Comparison of ENCODE assay signal across 15 cellular contexts in the genomic region with DNA sequence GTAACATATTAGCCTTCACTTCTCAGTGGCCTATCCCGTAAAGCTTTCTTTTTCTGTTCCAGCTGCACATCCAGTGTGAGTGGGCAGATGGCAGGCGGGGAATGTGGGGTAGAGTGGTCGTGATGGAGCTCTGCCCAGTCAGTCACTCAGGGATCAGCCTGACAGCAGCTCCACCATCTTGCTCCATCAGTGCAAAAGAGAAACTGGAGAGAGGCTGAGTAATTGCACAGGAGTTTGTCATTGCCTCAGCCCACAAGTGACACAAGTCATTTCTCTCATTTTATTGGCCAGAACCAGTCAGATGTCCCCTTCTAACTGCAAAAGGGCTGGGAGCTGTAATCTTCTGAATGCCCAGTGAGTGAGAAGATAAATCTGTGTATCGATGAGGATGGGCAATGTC.
A peak's percentile ranks its signal among the peaks of the same experiment; 100 is the strongest.
DNase-seq lines count a peak whose midpoint lies in the region; ATAC-seq lines count a peak whose summit lies in the region.
"Had no signal": no experiment of that assay in that cellular context is flagged by ENCODE, and none has a peak within 500 bp of the region (broad histone marks: within the 10 kb centered on the region; RNA-seq: fewer than 3 reads in every experiment).

No MANE protein-coding gene starts in this region.

- DNase-seq in activated T-cell treated with anti-CD3 and anti-CD28 coated beads, Interleukin-2, amount 50 U/mL, for 72 hours: no peak
- DNase-seq in activated T-cell treated with anti-CD3 and anti-CD28 coated beads for 4 hours: no peak
- DNase-seq in M059J (ENCODE audit: low read depth): peak; percentile 26
- DNase-seq in stimulated activated effector memory CD8-positive, alpha-beta T cell treated with anti-CD3 and anti-CD28 coated beads, Interleukin-12 subunit alpha, Interleukin-12 subunit beta, amount 100 ng/mL, for 72 hours (ENCODE audit: low spot score in 2 of 2): no peak
- DNase-seq in stimulated activated CD8-positive, alpha-beta memory T cell treated with anti-CD3 and anti-CD28 coated beads, Interleukin-4, amount 100 ng/mL, for 48 hours: no peak
- no peak for DNase-seq in HuH-7.5 (ENCODE audit: low spot score)
- DNase-seq: CD4-positive, CD25-positive, alpha-beta regulatory T cell; GF-D8; MM.1S; NCI-H1105; NCI-H1694 treated with DMSO at 0.1 percent for 48 hours; NCI-H446; SHP77 treated with DMSO at 0.1 percent for 48 hours had no signal

- H3K27ac Mint-ChIP-seq in activated T-cell treated with anti-CD3 and anti-CD28 coated beads, Interleukin-2, amount 50 U/mL, for 72 hours: no peak overlapping the region
- no peak overlapping the region for H3K27ac Mint-ChIP-seq in stimulated activated effector memory CD8-positive, alpha-beta T cell treated with anti-CD3 and anti-CD28 coated beads, Interleukin-12 subunit alpha, Interleukin-12 subunit beta, amount 100 ng/mL, for 72 hours
- H3K27ac Mint-ChIP-seq: CD4-positive, CD25-positive, alpha-beta regulatory T cell had no signal

- peaks cover 0 to 2% of the 10 kb centered on the region in 2 donors for H3K9me3 Mint-ChIP-seq in activated T-cell treated with anti-CD3 and anti-CD28 coated beads, Interleukin-2, amount 50 U/mL, for 72 hours
- H3K9me3 Mint-ChIP-seq in stimulated activated effector memory CD8-positive, alpha-beta T cell treated with anti-CD3 and anti-CD28 coated beads, Interleukin-12 subunit alpha, Interleukin-12 subunit beta, amount 100 ng/mL, for 72 hours: no peaks in the 10 kb centered on the region

- H3K27me3 Mint-ChIP-seq in activated T-cell treated with anti-CD3 and anti-CD28 coated beads, Interleukin-2, amount 50 U/mL, for 72 hours (ENCODE audit: low read depth): no peaks in the 10 kb centered on the region

- no peak overlapping the region for H3K4me3 Mint-ChIP-seq in activated T-cell treated with anti-CD3 and anti-CD28 coated beads, Interleukin-2, amount 50 U/mL, for 72 hours
- no peak overlapping the region for H3K4me3 Mint-ChIP-seq in stimulated activated effector memory CD8-positive, alpha-beta T cell treated with anti-CD3 and anti-CD28 coated beads, Interleukin-12 subunit alpha, Interleukin-12 subunit beta, amount 100 ng/mL, for 72 hours
- H3K4me3 Mint-ChIP-seq: CD4-positive, CD25-positive, alpha-beta regulatory T cell had no signal

- H3K4me1 Mint-ChIP-seq in activated T-cell treated with anti-CD3 and anti-CD28 coated beads, Interleukin-2, amount 50 U/mL, for 72 hours (ENCODE audit: low read depth): no peaks in the 10 kb centered on the region
- no peaks in the 10 kb centered on the region for H3K4me1 Mint-ChIP-seq in stimulated activated effector memory CD8-positive, alpha-beta T cell treated with anti-CD3 and anti-CD28 coated beads, Interleukin-12 subunit alpha, Interleukin-12 subunit beta, amount 100 ng/mL, for 72 hours
- H3K4me1 Mint-ChIP-seq: CD4-positive, CD25-positive, alpha-beta regulatory T cell had no signal

- H3K36me3 Mint-ChIP-seq in activated T-cell treated with anti-CD3 and anti-CD28 coated beads, Interleukin-2, amount 50 U/mL, for 72 hours (ENCODE audit: insufficient read depth in 2 of 2): no peaks in the 10 kb centered on the region
- no peaks in the 10 kb centered on the region for H3K36me3 Mint-ChIP-seq in stimulated activated effector memory CD8-positive, alpha-beta T cell treated with anti-CD3 and anti-CD28 coated beads, Interleukin-12 subunit alpha, Interleukin-12 subunit beta, amount 100 ng/mL, for 72 hours
- H3K36me3 Mint-ChIP-seq: CD4-positive, CD25-positive, alpha-beta regulatory T cell had no signal

- peak; percentile 50 to 89 for ATAC-seq in activated T-cell treated with anti-CD3 and anti-CD28 coated beads, Interleukin-2, amount 50 U/mL, for 72 hours (replicated peaks in 1 of 2)
- ATAC-seq in GM21717 (IDR thresholded peaks at IDR 0.05; ENCODE audit: unreplicated experiment): peak; percentile 61
- peak; percentile 80 for ATAC-seq in stimulated activated effector memory CD8-positive, alpha-beta T cell treated with anti-CD3 and anti-CD28 coated beads, Interleukin-12 subunit alpha, Interleukin-12 subunit beta, amount 100 ng/mL, for 72 hours
- ATAC-seq: HCT116 had no signal
